8 cellular contexts compared by ENCODE assay signal in the genomic region with DNA sequence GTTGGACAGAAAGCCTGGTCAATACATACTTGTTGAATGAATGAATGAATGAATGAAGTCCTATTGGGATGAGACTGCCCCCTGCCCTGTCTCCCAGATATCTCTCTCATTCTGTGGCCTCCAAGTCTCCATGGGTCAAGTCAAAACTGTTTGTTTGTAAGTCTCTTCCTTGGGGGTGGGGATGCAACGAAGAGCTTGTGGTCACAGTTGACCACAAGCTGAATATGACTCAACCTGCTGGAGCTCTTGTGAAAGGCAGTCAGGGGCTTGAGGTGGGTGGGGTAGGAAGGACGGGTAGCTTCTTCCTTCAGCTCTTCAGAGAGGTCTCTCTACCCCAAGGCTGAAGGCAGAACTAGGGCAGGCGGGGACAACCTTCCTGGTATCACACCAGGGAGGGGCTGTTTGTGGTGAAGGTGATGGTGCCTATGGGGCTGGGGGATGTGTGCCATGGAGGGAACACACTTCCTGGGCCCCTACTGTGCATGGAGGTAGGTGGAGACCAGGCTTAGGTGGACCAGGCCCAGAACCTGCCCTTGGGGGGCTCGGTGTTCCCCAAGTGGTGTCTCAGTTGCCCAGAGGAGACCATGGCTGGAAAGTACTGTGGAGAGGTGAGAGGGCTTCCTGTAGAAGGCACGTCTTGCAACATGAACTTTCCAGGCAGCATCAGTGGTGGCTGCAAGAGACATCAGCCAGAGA. TPM values are rescaled to one million over a fixed set of nuclear protein-coding genes. Genes with fewer than 3 reads are reported as not detected.
DNase-seq lines count a peak whose midpoint lies in the region; ATAC-seq and TF ChIP-seq lines count a peak whose summit lies in the region.

No MANE protein-coding gene starts in this region.

- H3K4me3 ChIP-seq in duodenal mucosa (ENCODE audit: low read depth in 1 of 2, low read length in 2 of 2) (peak overlapping the region; percentile 5 to 13), Caco-2 (ENCODE audit: low read depth, low read length) (no peak overlapping the region)

- H3K4me1 Mint-ChIP-seq in activated B cell treated with CpG ODN at 0.5 μM for 24 hours (peaks cover 54% of the 10 kb centered on the region), natural killer cell (peaks cover 71 to 84% of the 10 kb centered on the region in 2 donors), Caco-2 (ENCODE audit: low read depth, unreplicated experiment) (no peaks in the 10 kb centered on the region)

- H3K27ac ChIP-seq in duodenal mucosa (ENCODE audit: low read depth, low read length): no peak overlapping the region

- peak overlapping the region in 1 of 2 donors; percentile 39 for H3K9ac ChIP-seq in duodenal mucosa (ENCODE audit: low read depth in 1 of 2, low read length in 2 of 2)

- peak; percentile 37 to 52 (median 45) for DNase-seq in stimulated activated CD4-positive, alpha-beta T cell treated with anti-CD3 and anti-CD28 coated beads, Interleukin-12 subunit alpha, Interleukin-12 subunit beta, amount 100 ng/mL, for 48 hours (ENCODE audit: low read depth in 2 of 3, low spot score in 1 of 3)
- no peak for DNase-seq in stimulated activated CD4-positive, alpha-beta T cell treated with anti-CD3 and anti-CD28 coated beads, Interleukin-12 subunit alpha, Interleukin-12 subunit beta, amount 100 ng/mL, for 4 hours
- DNase-seq in HT1080 (ENCODE audit: low read depth) (peak; percentile 86), activated B cell treated with CpG ODN at 0.5 μM for 24 hours (peak; percentile 19), natural killer cell (peak; percentile 70), Caco-2 (no peak)

- intact Hi-C loops in activated B cell treated with CpG ODN at 0.5 μM for 24 hours (cut with micrococcal nuclease): loop anchor here (1.0 kb wide), 1 partner anchor 8 kb away; a partner anchor contains a TSS
- intact Hi-C loops in natural killer cell (cut with micrococcal nuclease): loop anchor here (1.0 to 2.0 kb wide), 2 partner anchors 8 to 54 kb away; a partner anchor contains a TSS
- intact Hi-C loops in Caco-2 (cut with micrococcal nuclease; ENCODE audit: unreplicated experiment): no loop called here

- H3K27me3 ChIP-seq in duodenal mucosa (ENCODE audit: control insufficient read depth in 1 of 2, insufficient read depth in 2 of 2, low read length in 2 of 2) (no peaks in the 10 kb centered on the region), Caco-2 (replicated peaks; ENCODE audit: control insufficient read depth, insufficient read depth, low read length) (no peaks in the 10 kb centered on the region)

- H3K36me3 ChIP-seq in duodenal mucosa (ENCODE audit: control insufficient read depth in 1 of 2, insufficient read depth in 2 of 2, low read length in 2 of 2) (no peaks in the 10 kb centered on the region), Caco-2 (ENCODE audit: control insufficient read depth, insufficient read depth, low read length) (no peaks in the 10 kb centered on the region)

- H3K36me3 Mint-ChIP-seq in activated B cell treated with CpG ODN at 0.5 μM for 24 hours (ENCODE audit: low read depth) (peaks cover 5% of the 10 kb centered on the region), natural killer cell (no peaks in the 10 kb centered on the region), Caco-2 (ENCODE audit: insufficient read depth, unreplicated experiment) (peaks cover 5% of the 10 kb centered on the region)

- BruUV-seq in Caco-2 (replicated peaks; lab: Mats Ljungman, UMichigan): no TSS peak

- no peaks in the 10 kb centered on the region for H3K27me3 Mint-ChIP-seq in activated B cell treated with CpG ODN at 0.5 μM for 24 hours
- H3K27me3 Mint-ChIP-seq in natural killer cell (ENCODE audit: low read depth in 2 of 2): no peaks in the 10 kb centered on the region
- H3K27me3 Mint-ChIP-seq in Caco-2 (ENCODE audit: insufficient read depth, unreplicated experiment): no peaks in the 10 kb centered on the region

- no peak for TF ChIP-seq CTCF in activated B cell treated with CpG ODN at 0.5 μM for 24 hours (IDR thresholded peaks at IDR 0.05)
- no peak for TF ChIP-seq CTCF in natural killer cell (IDR thresholded peaks at IDR 0.05)
- TF ChIP-seq CTCF in Caco-2 (IDR thresholded peaks at IDR 0.05; ENCODE audit: insufficient read depth in 1 of 2, low read depth in 1 of 2, low read length in 1 of 2, severe bottlenecking in 1 of 2, unreplicated experiment in 1 of 2): no peak

- CTCF ChIA-PET in activated B cell treated with CpG ODN at 0.5 μM for 24 hours (lab: Charles Lee) (interaction anchor here (3.1 kb wide), 1 partner anchor 11 kb away, joined by 39 read pairs; no protein-coding TSS in a partner anchor), Caco-2 (lab: Charles Lee) (interaction anchor here (0.6 to 0.7 kb wide), 2 partner anchors 18 to 47 kb away, joined by 3 to 5 read pairs; no protein-coding TSS in a partner anchor)

- H3K4me1 ChIP-seq in duodenal mucosa (ENCODE audit: control insufficient read depth in 1 of 2, insufficient read depth in 2 of 2, low read length in 2 of 2): peaks cover 0 to 14% of the 10 kb centered on the region in 2 donors
- H3K4me1 ChIP-seq in Caco-2: no peaks in the 10 kb centered on the region

- ATAC-seq in activated B cell treated with CpG ODN at 0.5 μM for 24 hours (ENCODE audit: low read depth): peak; percentile 90
- peak; percentile 62 to 82 (median 74) for ATAC-seq in natural killer cell
- no peak for ATAC-seq in GM21786 (IDR thresholded peaks at IDR 0.05; ENCODE audit: unreplicated experiment)

- H3K9me3 Mint-ChIP-seq in activated B cell treated with CpG ODN at 0.5 μM for 24 hours (no peaks in the 10 kb centered on the region), natural killer cell (no peaks in the 10 kb centered on the region), Caco-2 (ENCODE audit: unreplicated experiment) (peaks cover 2% of the 10 kb centered on the region)

- peak overlapping the region; percentile 48 for H3K4me3 Mint-ChIP-seq in activated B cell treated with CpG ODN at 0.5 μM for 24 hours
- H3K4me3 Mint-ChIP-seq in natural killer cell: peak overlapping the region; percentile 91
- H3K4me3 Mint-ChIP-seq in Caco-2 (ENCODE audit: unreplicated experiment): no peak overlapping the region

- H3K27ac Mint-ChIP-seq in activated B cell treated with CpG ODN at 0.5 μM for 24 hours (peak overlapping the region; percentile 84), natural killer cell (peak overlapping the region; percentile 90 to 97), Caco-2 (ENCODE audit: unreplicated experiment) (no peak overlapping the region)

- H3K9me3 ChIP-seq in duodenal mucosa (ENCODE audit: control insufficient read depth in 1 of 2, low read length in 2 of 2) (no peaks in the 10 kb centered on the region), Caco-2 (no peaks in the 10 kb centered on the region)

- POLR2A ChIA-PET in activated B cell treated with CpG ODN at 0.5 μM for 24 hours (lab: Charles Lee): interaction anchor here (0.7 to 1.0 kb wide), 3 partner anchors 9 to 95 kb away, joined by 3 to 11 read pairs (median 5); a partner anchor contains a TSS
- POLR2A ChIA-PET in Caco-2 (lab: Charles Lee): no interaction called here

RNA-seq across cellular contexts. Expression of a gene that starts 8.0 kb away (rescaled TPM):
- total RNA-seq in HT1080 (2014; rRNA removed; shearing (Covaris generic)): not detected in 2 replicates
- polyA plus RNA-seq in HT1080 (2015; cell fraction: cytosol; rRNA removed): not detected in 2 replicates
- not detected in 2 replicates for polyA plus RNA-seq in HT1080 (2015; cell fraction: nucleus; rRNA removed)
- 57.4 and 63.8 TPM in 2 replicates for total RNA-seq in activated B cell treated with CpG ODN at 0.5 μM for 24 hours
- 1,000 to 10,000 TPM in 2 of 3 donors, 100 to 1,000 TPM in 1; 971 to 1,223 (median 1,014) TPM for total RNA-seq in natural killer cell
- total RNA-seq in Caco-2 (2022): 0.23 and 0.25 TPM in 2 replicates

RNA-seq across cellular contexts. Expression of a gene that starts 41.3 kb away (rescaled TPM):
- not detected in 2 replicates for total RNA-seq in HT1080 (2014; rRNA removed; shearing (Covaris generic))
- not detected in 2 replicates for polyA plus RNA-seq in HT1080 (2015; cell fraction: cytosol; rRNA removed)
- 0.22 TPM in 1 of 2 replicates, not detected in the other for polyA plus RNA-seq in HT1080 (2015; cell fraction: nucleus; rRNA removed)
- total RNA-seq in activated B cell treated with CpG ODN at 0.5 μM for 24 hours (0.17 and 0.33 TPM in 2 replicates), natural killer cell (100 to 1,000 TPM; 159 to 286 (median 203) TPM), Caco-2 (2022) (0.44 and 0.77 TPM in 2 replicates)

RNA-seq across cellular contexts. Expression of a gene that starts 55.2 kb away (rescaled TPM):
- total RNA-seq in HT1080 (2014; rRNA removed; shearing (Covaris generic)): 4.1 and 8.5 TPM in 2 replicates
- 31.1 and 38.5 TPM in 2 replicates for polyA plus RNA-seq in HT1080 (2015; cell fraction: cytosol; rRNA removed)
- 26.6 and 28.2 TPM in 2 replicates for polyA plus RNA-seq in HT1080 (2015; cell fraction: nucleus; rRNA removed)
- total RNA-seq in activated B cell treated with CpG ODN at 0.5 μM for 24 hours: 28.6 and 32.8 TPM in 2 replicates
- 10 to 100 TPM; 42.1 to 46.4 (median 42.3) TPM for total RNA-seq in natural killer cell
- total RNA-seq in Caco-2 (2022): 17.2 and 25.0 TPM in 2 replicates

Comparison
In these comparisons a context has a peak if more than half of its experiments do, and no peak if none do; other contexts are left out.
1. DNase-seq: peak in stimulated activated CD4-positive, alpha-beta T cell treated with anti-CD3 and anti-CD28 coated beads, Interleukin-12 subunit alpha, Interleukin-12 subunit beta, amount 100 ng/mL, for 48 hours (3 of 3), HT1080 (single experiment), activated B cell treated with CpG ODN at 0.5 μM for 24 hours (single experiment) and natural killer cell (single experiment); none in stimulated activated CD4-positive, alpha-beta T cell treated with anti-CD3 and anti-CD28 coated beads, Interleukin-12 subunit alpha, Interleukin-12 subunit beta, amount 100 ng/mL, for 4 hours (single experiment) and Caco-2 (0 of 2).
2. RNA of a gene that starts 8.0 kb away (total RNA-seq): 971 to 1,223 TPM in natural killer cell and 57.4 to 63.8 TPM in activated B cell treated with CpG ODN at 0.5 μM for 24 hours; 0.23 to 0.25 TPM in Caco-2 and not detected in HT1080; every median in the first group is over 10 times any median in the second.
3. RNA of a gene that starts 41.3 kb away (total RNA-seq): 159 to 286 TPM in natural killer cell; 0.44 to 0.77 TPM in Caco-2, 0.17 to 0.33 TPM in activated B cell treated with CpG ODN at 0.5 μM for 24 hours and not detected in HT1080; every median in the first group is over 10 times any median in the second.